Comparison of ENCODE assay signal across 8 cellular contexts in the genomic region with DNA sequence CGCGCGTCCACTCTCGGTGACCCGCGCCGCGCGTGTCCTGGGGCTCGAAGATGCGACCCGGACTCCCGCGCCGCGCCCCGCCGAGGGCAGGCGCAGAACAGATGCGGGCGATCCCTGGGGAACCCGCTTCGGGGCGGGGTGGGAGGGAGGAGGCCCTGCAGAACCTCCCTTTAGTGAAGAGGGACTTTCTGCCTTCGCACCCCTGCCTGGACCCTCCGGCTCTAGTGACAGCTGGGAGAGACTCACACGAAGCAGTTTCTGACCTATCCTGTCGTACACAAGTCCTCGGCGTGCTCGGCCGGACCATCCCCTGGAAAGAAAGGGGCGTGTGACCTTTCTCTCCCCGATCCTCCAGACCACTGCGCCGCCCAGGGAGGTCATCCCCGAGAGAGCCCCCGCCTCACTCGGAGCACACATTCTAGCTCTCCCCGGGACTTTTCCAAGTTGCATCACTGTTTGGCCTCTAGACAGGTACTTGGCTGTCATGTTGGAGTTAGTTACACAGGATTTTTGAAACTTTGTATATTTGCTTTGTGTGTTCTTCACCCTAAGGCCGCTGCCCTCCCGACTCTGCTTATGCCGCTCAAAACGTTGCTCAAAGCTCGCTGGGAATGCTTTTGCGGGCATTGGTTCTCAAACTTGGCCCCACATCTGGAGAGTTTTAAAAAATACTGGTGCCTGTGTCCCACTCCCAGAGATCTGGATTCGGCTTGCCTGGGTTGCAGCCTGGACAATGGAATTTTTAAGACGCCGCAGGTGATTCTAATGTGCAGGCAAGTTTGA. TPM values are rescaled to one million over a fixed set of nuclear protein-coding genes. Genes with fewer than 3 reads are reported as not detected.
DNase-seq lines count a peak whose midpoint lies in the region; ATAC-seq and TF ChIP-seq lines count a peak whose summit lies in the region.

No MANE protein-coding gene starts in this region.

- DNase-seq in Caco-2 = peak; percentile 34 to 45
- DNase-seq in NCI-H146 treated with DMSO at 0.1 percent for 48 hours (lab: John Stamatoyannopoulos, UW; ENCODE audit: unreplicated experiment) = peak; percentile 3
- no peak for DNase-seq in esophagus muscularis mucosa (ENCODE audit: extremely low spot score)
- no peak for DNase-seq in activated T-helper 2 cell treated with anti-CD3 and anti-CD28 coated beads, Interferon-gamma antibody, Interleukin-2, Interleukin-4, amounts not matched to agents 10 μg/mL and 5 μg/mL and 100 μg/mL, durations not matched to agents 14 hours and 24 hours and 36 hours (ENCODE audit: low spot score)
- no peak for DNase-seq in NCI-H187 (lab: John Stamatoyannopoulos, UW)

- H3K9me3 ChIP-seq in Caco-2 (no peaks in the 10 kb centered on the region), esophagus muscularis mucosa (no peaks in the 10 kb centered on the region)

- H3K36me3 ChIP-seq in Caco-2 (ENCODE audit: control insufficient read depth, insufficient read depth, low read length) (no peaks in the 10 kb centered on the region), esophagus muscularis mucosa (no peaks in the 10 kb centered on the region)

- no peak for TF ChIP-seq EP300 in esophagus muscularis mucosa (IDR thresholded peaks at IDR 0.05)

- ATAC-seq in GM18511 (IDR thresholded peaks at IDR 0.05; ENCODE audit: unreplicated experiment) (no peak), GM18861 (IDR thresholded peaks at IDR 0.05; ENCODE audit: unreplicated experiment) (no peak)

- peak overlapping the region; percentile 39 for H3K27ac Mint-ChIP-seq in Caco-2 (ENCODE audit: unreplicated experiment)
- H3K27ac Mint-ChIP-seq in nephron = peak overlapping the region; percentile 65 to 92 (median 71)
- no peak overlapping the region for H3K27ac Mint-ChIP-seq in activated T-helper 2 cell treated with anti-CD3 and anti-CD28 coated beads, Interferon-gamma antibody, Interleukin-2, Interleukin-4, amounts not matched to agents 10 μg/mL and 5 μg/mL and 100 μg/mL, durations not matched to agents 14 hours and 24 hours and 36 hours

- no peaks in the 10 kb centered on the region for H3K9me3 Mint-ChIP-seq in Caco-2 (ENCODE audit: unreplicated experiment)
- no peaks in the 10 kb centered on the region for H3K9me3 Mint-ChIP-seq in nephron
- no peaks in the 10 kb centered on the region for H3K9me3 Mint-ChIP-seq in activated T-helper 2 cell treated with anti-CD3 and anti-CD28 coated beads, Interferon-gamma antibody, Interleukin-2, Interleukin-4, amounts not matched to agents 10 μg/mL and 5 μg/mL and 100 μg/mL, durations not matched to agents 14 hours and 24 hours and 36 hours

- POLR2A ChIA-PET in Caco-2 (lab: Charles Lee) = interaction anchor here (0.6 kb wide), 1 partner anchor 76 kb away, joined by 3 read pairs; no protein-coding TSS in a partner anchor

- TF ChIP-seq CTCF in Caco-2 (IDR thresholded peaks at IDR 0.05; ENCODE audit: insufficient read depth in 1 of 2, low read depth in 1 of 2, low read length in 1 of 2, severe bottlenecking in 1 of 2, unreplicated experiment in 1 of 2) (no peak), esophagus muscularis mucosa (IDR thresholded peaks at IDR 0.05) (no peak), nephron (IDR thresholded peaks at IDR 0.05; ENCODE audit: unreplicated experiment in 3 of 3) (no peak)

- intact Hi-C loops in Caco-2 (cut with micrococcal nuclease; ENCODE audit: unreplicated experiment) = loop anchor here (1.0 to 2.0 kb wide), 3 partner anchors 36 to 150 kb away; no protein-coding TSS in a partner anchor
- intact Hi-C loops in esophagus muscularis mucosa (cut with DNase I) = no loop called here
- intact Hi-C loops in activated T-helper 2 cell treated with anti-CD3 and anti-CD28 coated beads, Interferon-gamma antibody, Interleukin-2, Interleukin-4, amounts not matched to agents 10 μg/mL and 5 μg/mL and 100 μg/mL, durations not matched to agents 14 hours and 24 hours and 36 hours (cut with micrococcal nuclease) = no loop called here

- peak overlapping the region; percentile 79 for H3K4me3 ChIP-seq in Caco-2 (ENCODE audit: low read depth, low read length)
- H3K4me3 ChIP-seq in esophagus muscularis mucosa = peak overlapping the region; percentile 61 to 82 (median 74)

- no TSS peak for BruUV-seq in Caco-2 (replicated peaks; lab: Mats Ljungman, UMichigan)

- 16% methylated on average over 13 of the region's 49 CpGs for WGBS in esophagus muscularis mucosa

- H3K27me3 ChIP-seq in Caco-2 (replicated peaks; ENCODE audit: control insufficient read depth, insufficient read depth, low read length) (no peaks in the 10 kb centered on the region), esophagus muscularis mucosa (no peaks in the 10 kb centered on the region)

- H3K27me3 Mint-ChIP-seq in Caco-2 (ENCODE audit: insufficient read depth, unreplicated experiment) = no peaks in the 10 kb centered on the region
- H3K27me3 Mint-ChIP-seq in nephron (ENCODE audit: low read depth) = peaks cover 26% of the 10 kb centered on the region
- peaks cover 52% of the 10 kb centered on the region for H3K27me3 Mint-ChIP-seq in activated T-helper 2 cell treated with anti-CD3 and anti-CD28 coated beads, Interferon-gamma antibody, Interleukin-2, Interleukin-4, amounts not matched to agents 10 μg/mL and 5 μg/mL and 100 μg/mL, durations not matched to agents 14 hours and 24 hours and 36 hours (ENCODE audit: low read depth)

- peak overlapping the region; percentile 52 to 68 (median 59) for H3K27ac ChIP-seq in esophagus muscularis mucosa (replicated peaks in 1 of 4)

- CTCF ChIA-PET in Caco-2 (lab: Charles Lee) = interaction anchor here (0.5 to 2.0 kb wide), 11 partner anchors 11 to 151 kb away, joined by 3 to 35 read pairs (median 3); no protein-coding TSS in a partner anchor

- no peak for TF ChIP-seq POLR2A in esophagus muscularis mucosa (IDR thresholded peaks at IDR 0.05; ENCODE audit: low read depth)

- H3K4me3 Mint-ChIP-seq in Caco-2 (ENCODE audit: unreplicated experiment) (peak overlapping the region; percentile 89), nephron (peak overlapping the region; percentile 84 to 87 (median 86))
- no peak overlapping the region for H3K4me3 Mint-ChIP-seq in activated T-helper 2 cell treated with anti-CD3 and anti-CD28 coated beads, Interferon-gamma antibody, Interleukin-2, Interleukin-4, amounts not matched to agents 10 μg/mL and 5 μg/mL and 100 μg/mL, durations not matched to agents 14 hours and 24 hours and 36 hours (ENCODE audit: low read depth)

- peaks cover 6% of the 10 kb centered on the region for H3K36me3 Mint-ChIP-seq in Caco-2 (ENCODE audit: insufficient read depth, unreplicated experiment)
- no peaks in the 10 kb centered on the region for H3K36me3 Mint-ChIP-seq in nephron (ENCODE audit: low read depth)
- no peaks in the 10 kb centered on the region for H3K36me3 Mint-ChIP-seq in activated T-helper 2 cell treated with anti-CD3 and anti-CD28 coated beads, Interferon-gamma antibody, Interleukin-2, Interleukin-4, amounts not matched to agents 10 μg/mL and 5 μg/mL and 100 μg/mL, durations not matched to agents 14 hours and 24 hours and 36 hours (ENCODE audit: low read depth)

- peaks cover 20% of the 10 kb centered on the region for H3K4me1 Mint-ChIP-seq in Caco-2 (ENCODE audit: low read depth, unreplicated experiment)
- peaks cover 27% of the 10 kb centered on the region for H3K4me1 Mint-ChIP-seq in nephron
- peaks cover 3% of the 10 kb centered on the region for H3K4me1 Mint-ChIP-seq in activated T-helper 2 cell treated with anti-CD3 and anti-CD28 coated beads, Interferon-gamma antibody, Interleukin-2, Interleukin-4, amounts not matched to agents 10 μg/mL and 5 μg/mL and 100 μg/mL, durations not matched to agents 14 hours and 24 hours and 36 hours (ENCODE audit: low read depth)

- H3K4me1 ChIP-seq in Caco-2 = peaks cover 18% of the 10 kb centered on the region
- H3K4me1 ChIP-seq in esophagus muscularis mucosa = peaks cover 9 to 30% (median 23%) of the 10 kb centered on the region in 4 donors

RNA-seq across cellular contexts. Expression of a gene that starts 0.6 kb away (rescaled TPM):
- total RNA-seq in Caco-2 (2022) (8.3 and 9.4 TPM in 2 replicates), esophagus muscularis mucosa (10 to 100 TPM in 2 of 4 donors, 1 to 10 TPM in 2; 9.6 to 21.3 (median 13.1) TPM)
- not detected in 2 replicates for total RNA-seq in activated T-helper 2 cell treated with anti-CD3 and anti-CD28 coated beads, Interferon-gamma antibody, Interleukin-2, Interleukin-4, amounts not matched to agents 10 μg/mL and 5 μg/mL and 100 μg/mL, durations not matched to agents 14 hours and 24 hours and 36 hours

Comparison
In these comparisons a context has a peak if more than half of its experiments do, and no peak if none do; other contexts are left out.
1. DNase-seq: peak in Caco-2 (2 of 2) and NCI-H146 treated with DMSO at 0.1 percent for 48 hours (single experiment); none in esophagus muscularis mucosa (single experiment), activated T-helper 2 cell treated with anti-CD3 and anti-CD28 coated beads, Interferon-gamma antibody, Interleukin-2, Interleukin-4, amounts not matched to agents 10 μg/mL and 5 μg/mL and 100 μg/mL, durations not matched to agents 14 hours and 24 hours and 36 hours (single experiment) and NCI-H187 (0 of 2).